In the genomic region with DNA sequence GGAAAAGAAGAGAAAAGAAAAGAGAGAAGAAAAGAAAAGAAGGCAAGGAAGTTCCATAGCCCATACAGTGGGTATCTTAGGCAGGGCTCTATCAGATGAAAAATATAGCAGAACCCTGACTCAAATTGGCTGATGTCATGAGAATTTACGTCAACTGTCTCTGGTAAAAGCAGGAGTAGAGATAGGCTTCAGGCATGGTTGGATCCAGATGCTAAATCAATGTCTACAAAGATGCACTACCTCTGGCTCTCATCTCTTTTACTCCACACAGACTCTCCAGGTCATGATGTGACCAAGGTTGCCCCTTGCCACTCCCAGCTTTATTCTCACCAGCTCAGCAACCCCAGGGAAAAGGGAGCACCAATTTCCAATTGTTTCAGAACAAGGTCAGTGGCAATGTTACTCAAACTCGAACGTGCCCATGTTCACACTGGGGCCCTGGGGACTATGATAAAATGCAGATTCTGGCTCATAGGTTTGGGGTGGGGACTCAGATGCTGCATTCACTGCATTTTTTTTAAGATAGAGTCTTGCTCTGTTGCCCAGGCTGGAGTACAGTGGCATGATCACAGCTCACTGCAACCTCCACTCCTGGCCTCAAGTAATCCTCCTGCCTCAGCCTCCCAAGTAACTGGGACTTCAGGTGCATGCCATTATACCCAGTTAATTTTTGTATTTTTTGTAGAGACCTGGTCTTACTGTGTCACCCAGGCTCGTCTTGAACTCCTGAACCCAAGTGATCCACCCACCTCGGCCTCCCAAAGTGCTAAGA, we compare ENCODE assay signal across 25 cellular contexts. TPM values are rescaled to one million over a fixed set of nuclear protein-coding genes. Genes with fewer than 3 reads are reported as not detected.
DNase-seq lines count a peak whose midpoint lies in the region; ATAC-seq and TF ChIP-seq lines count a peak whose summit lies in the region.
"Had no signal": no experiment of that assay in that cellular context is flagged by ENCODE, and none has a peak within 500 bp of the region (broad histone marks: within the 10 kb centered on the region; RNA-seq: fewer than 3 reads in every experiment).

No MANE protein-coding gene starts in this region.

- no peaks in the 10 kb centered on the region for H3K27me3 Mint-ChIP-seq in T-helper 2 cell treated with Interferon-gamma antibody and Interleukin-4, amounts not matched to agents 5 μg/mL and 100 μg/mL, for 36 hours (ENCODE audit: low read depth)
- H3K27me3 Mint-ChIP-seq in activated naive CD4-positive, alpha-beta T cell treated with anti-CD3 and anti-CD28 coated beads for 36 hours (ENCODE audit: low read depth) = no peaks in the 10 kb centered on the region
- H3K27me3 Mint-ChIP-seq in Caco-2 (ENCODE audit: insufficient read depth, unreplicated experiment) = no peaks in the 10 kb centered on the region
- H3K27me3 Mint-ChIP-seq: CD8-positive, alpha-beta memory T cell had no signal

- TF ChIP-seq CTCF in Caco-2 (IDR thresholded peaks at IDR 0.05; ENCODE audit: insufficient read depth in 1 of 2, low read depth in 1 of 2, low read length in 1 of 2, severe bottlenecking in 1 of 2, unreplicated experiment in 1 of 2) = no peak
- no peak for TF ChIP-seq CTCF in hepatocyte (IDR thresholded peaks at IDR 0.05; ENCODE audit: poor library complexity)

- H3K9me3 ChIP-seq in Caco-2 (no peaks in the 10 kb centered on the region), hepatocyte (ENCODE audit: low read depth) (no peaks in the 10 kb centered on the region)

- no peak overlapping the region for H2AFZ ChIP-seq in hepatocyte

- H3K4me2 ChIP-seq in hepatocyte = no peak overlapping the region
- H3K4me2 ChIP-seq: KMS-11 had no signal

- WGBS in hepatocyte (ENCODE audit: low lambda C conversion rate, missing lambda C conversion rate) = 93% methylated on average over 5 of the region's 5 CpGs

- peaks cover 69% of the 10 kb centered on the region for H3K36me3 Mint-ChIP-seq in T-helper 2 cell treated with Interferon-gamma antibody and Interleukin-4, amounts not matched to agents 5 μg/mL and 100 μg/mL, for 36 hours (ENCODE audit: low read depth)
- H3K36me3 Mint-ChIP-seq in activated naive CD4-positive, alpha-beta T cell treated with anti-CD3 and anti-CD28 coated beads for 36 hours (ENCODE audit: low read depth) = no peaks in the 10 kb centered on the region
- no peaks in the 10 kb centered on the region for H3K36me3 Mint-ChIP-seq in Caco-2 (ENCODE audit: insufficient read depth, unreplicated experiment)
- H3K36me3 Mint-ChIP-seq: CD8-positive, alpha-beta memory T cell had no signal

- ATAC-seq in GM19328 (IDR thresholded peaks at IDR 0.05; ENCODE audit: unreplicated experiment) (no peak), GM18909 (IDR thresholded peaks at IDR 0.05; ENCODE audit: poor library complexity, unreplicated experiment) (no peak)
- ATAC-seq: Panc1 had no signal

- H3K27me3 ChIP-seq in Caco-2 (replicated peaks; ENCODE audit: control insufficient read depth, insufficient read depth, low read length) (no peaks in the 10 kb centered on the region), hepatocyte (no peaks in the 10 kb centered on the region)

- H3K79me2 ChIP-seq in hepatocyte = no peaks in the 10 kb centered on the region

- CTCF ChIA-PET in activated naive CD4-positive, alpha-beta T cell treated with anti-CD3 and anti-CD28 coated beads for 36 hours (lab: Charles Lee) = interaction anchor here (1.0 to 1.3 kb wide), 2 partner anchors 35 to 60 kb away, joined by 4 read pairs; no protein-coding TSS in a partner anchor
- CTCF ChIA-PET in Caco-2 (lab: Charles Lee) = interaction anchor here (0.7 to 10.0 kb wide), 9 partner anchors 7 to 244 kb away, joined by 3 to 572 read pairs (median 4); no protein-coding TSS in a partner anchor

- H3K27ac Mint-ChIP-seq in T-helper 2 cell treated with Interferon-gamma antibody and Interleukin-4, amounts not matched to agents 5 μg/mL and 100 μg/mL, for 36 hours = peak overlapping the region; percentile 81
- peak overlapping the region; percentile 12 for H3K27ac Mint-ChIP-seq in activated naive CD4-positive, alpha-beta T cell treated with anti-CD3 and anti-CD28 coated beads for 36 hours
- peak overlapping the region; percentile 66 for H3K27ac Mint-ChIP-seq in Caco-2 (ENCODE audit: unreplicated experiment)

- no TSS peak for BruUV-seq in Caco-2 (replicated peaks; lab: Mats Ljungman, UMichigan)

- POLR2A ChIA-PET in Caco-2 (lab: Charles Lee) = interaction anchor here (0.6 to 1.0 kb wide), 3 partner anchors 7 to 61 kb away, joined by 3 to 4 read pairs (median 3); no protein-coding TSS in a partner anchor

- H3K4me1 Mint-ChIP-seq in T-helper 2 cell treated with Interferon-gamma antibody and Interleukin-4, amounts not matched to agents 5 μg/mL and 100 μg/mL, for 36 hours (ENCODE audit: low read depth) = peaks cover 48% of the 10 kb centered on the region
- H3K4me1 Mint-ChIP-seq in activated naive CD4-positive, alpha-beta T cell treated with anti-CD3 and anti-CD28 coated beads for 36 hours (ENCODE audit: low read depth) = peaks cover 6% of the 10 kb centered on the region
- H3K4me1 Mint-ChIP-seq in Caco-2 (ENCODE audit: low read depth, unreplicated experiment) = peaks cover 27% of the 10 kb centered on the region

- H3K4me3 Mint-ChIP-seq in T-helper 2 cell treated with Interferon-gamma antibody and Interleukin-4, amounts not matched to agents 5 μg/mL and 100 μg/mL, for 36 hours = no peak overlapping the region
- no peak overlapping the region for H3K4me3 Mint-ChIP-seq in activated naive CD4-positive, alpha-beta T cell treated with anti-CD3 and anti-CD28 coated beads for 36 hours
- H3K4me3 Mint-ChIP-seq in Caco-2 (ENCODE audit: unreplicated experiment) = no peak overlapping the region
- H3K4me3 Mint-ChIP-seq: CD8-positive, alpha-beta memory T cell had no signal

- peaks cover 21% of the 10 kb centered on the region for H3K4me1 ChIP-seq in Caco-2
- peaks cover 18% of the 10 kb centered on the region for H3K4me1 ChIP-seq in hepatocyte (ENCODE audit: insufficient read depth)

- no peaks in the 10 kb centered on the region for H4K20me1 ChIP-seq in hepatocyte (ENCODE audit: insufficient read depth, poor library complexity, severe bottlenecking)

- peak overlapping the region; percentile 91 for H3K27ac ChIP-seq in hepatocyte
- H3K27ac ChIP-seq: KMS-11 had no signal

- H3K9me3 Mint-ChIP-seq in T-helper 2 cell treated with Interferon-gamma antibody and Interleukin-4, amounts not matched to agents 5 μg/mL and 100 μg/mL, for 36 hours = peaks cover 4% of the 10 kb centered on the region
- no peaks in the 10 kb centered on the region for H3K9me3 Mint-ChIP-seq in activated naive CD4-positive, alpha-beta T cell treated with anti-CD3 and anti-CD28 coated beads for 36 hours
- no peaks in the 10 kb centered on the region for H3K9me3 Mint-ChIP-seq in Caco-2 (ENCODE audit: unreplicated experiment)

- DNase-seq in T-helper 2 cell treated with Interferon-gamma antibody and Interleukin-4, amounts not matched to agents 5 μg/mL and 100 μg/mL, for 36 hours (ENCODE audit: low spot score) = no peak
- DNase-seq in T-helper 2 cell = no peak
- DNase-seq in activated naive CD4-positive, alpha-beta T cell treated with anti-CD3 and anti-CD28 coated beads for 36 hours = no peak
- no peak for DNase-seq in activated naive CD4-positive, alpha-beta T cell treated with Interleukin-2 at 50 U/mL for 16 hours
- no peak for DNase-seq in Caco-2
- DNase-seq in hepatocyte (ENCODE audit: low spot score) = no peak
- DNase-seq: 8988T; AML-193; C1 segment of cervical spinal cord; CD8-positive, alpha-beta memory T cell; EL; GF-D8; IMR-90; NCI-H1105; NCI-H146; NCI-H2029 treated with DMSO at 0.1 percent for 48 hours; NCI-H2171; NCI-H345; NCI-H524; NCI-H774 had no signal

- intact Hi-C loops in activated naive CD4-positive, alpha-beta T cell treated with anti-CD3 and anti-CD28 coated beads for 36 hours (cut with micrococcal nuclease) = no loop called here
- intact Hi-C loops in Caco-2 (cut with micrococcal nuclease; ENCODE audit: unreplicated experiment) = no loop called here

- H3K4me3 ChIP-seq in Caco-2 (ENCODE audit: low read depth, low read length) (no peak overlapping the region), hepatocyte (no peak overlapping the region)

- H3K9me2 ChIP-seq in hepatocyte (replicated peaks; ENCODE audit: insufficient read depth) = no peaks in the 10 kb centered on the region

- H3K36me3 ChIP-seq in Caco-2 (ENCODE audit: control insufficient read depth, insufficient read depth, low read length) (no peaks in the 10 kb centered on the region), hepatocyte (replicated peaks; ENCODE audit: insufficient read depth, low read depth) (no peaks in the 10 kb centered on the region)

RNA-seq across cellular contexts. Expression of a gene that starts 33.4 kb away (rescaled TPM):
- not detected for total RNA-seq in activated naive CD4-positive, alpha-beta T cell treated with anti-CD3 and anti-CD28 coated beads for 36 hours
- total RNA-seq in Caco-2 (2022) (1.9 and 2.7 TPM in 2 replicates), hepatocyte (22.5 and 26.1 TPM in 2 replicates)
- polyA plus RNA-seq in hepatocyte = 25.4 and 27.4 TPM in 2 replicates
- total RNA-seq: H4 had no signal

Comparison
In these comparisons a context has a peak if more than half of its experiments do, and no peak if none do; other contexts are left out.
1. H3K27ac Mint-ChIP-seq: peak in every context shown above with its lines; median percentile 81 in T-helper 2 cell treated with Interferon-gamma antibody and Interleukin-4, amounts not matched to agents 5 μg/mL and 100 μg/mL, for 36 hours; 66 in Caco-2; 12 in activated naive CD4-positive, alpha-beta T cell treated with anti-CD3 and anti-CD28 coated beads for 36 hours.